In the genomic region with DNA sequence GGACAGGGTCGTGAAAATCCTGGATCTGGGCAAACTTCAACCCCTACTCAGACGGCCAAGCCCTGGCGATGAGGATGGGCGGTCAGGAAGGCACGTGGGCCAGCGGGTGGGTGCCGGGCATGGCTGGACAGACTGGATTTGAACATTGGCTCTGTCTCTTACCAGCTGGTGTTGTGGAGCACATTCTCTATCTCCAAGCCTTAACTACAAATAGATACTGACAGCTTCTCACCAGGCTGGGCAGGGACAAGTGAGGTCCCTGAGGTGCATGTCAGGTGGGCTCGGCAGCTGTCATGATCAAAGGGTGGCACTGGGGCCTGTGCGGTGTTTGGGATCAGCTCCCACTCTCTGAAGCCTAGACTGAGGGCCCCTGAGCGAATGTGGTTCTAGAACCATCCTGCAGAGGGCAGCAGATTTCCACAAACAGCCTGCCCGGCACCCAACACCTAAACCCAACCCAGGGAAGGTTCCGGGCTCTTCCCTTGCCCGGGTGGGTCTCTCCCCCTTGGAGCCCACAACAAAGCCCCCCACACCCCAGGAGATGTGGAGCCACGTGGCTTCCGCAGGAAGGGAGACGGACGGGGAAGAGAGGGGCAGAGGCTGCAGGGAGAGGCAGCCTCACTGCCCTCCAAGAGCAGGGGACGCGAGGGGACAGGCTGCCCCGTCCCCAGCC, we compare ENCODE assay signal across 8 cellular contexts. TPM values are rescaled to one million over a fixed set of nuclear protein-coding genes. Genes with fewer than 3 reads are reported as not detected.
A peak's percentile ranks its signal among the peaks of the same experiment; 100 is the strongest.
DNase-seq lines count a peak whose midpoint lies in the region; ATAC-seq, FAIRE-seq and TF ChIP-seq lines count a peak whose summit lies in the region.

No MANE protein-coding gene starts in this region.

- FAIRE-seq in G401.6 (lab: Jason Lieb, UNC) (peak; percentile 37), HTR-8/SVneo (lab: Jason Lieb, UNC) (no peak)

- H3K36me3 ChIP-seq in SJSA1 (peaks cover 33% of the 10 kb centered on the region), uterus (no peaks in the 10 kb centered on the region)

- H3K9me3 ChIP-seq in SJSA1 (replicated peaks) = no peaks in the 10 kb centered on the region
- no peaks in the 10 kb centered on the region for H3K9me3 ChIP-seq in uterus

- no peaks in the 10 kb centered on the region for H3K9me3 Mint-ChIP-seq in activated naive CD4-positive, alpha-beta T cell treated with anti-CD3 and anti-CD28 coated beads, Interleukin-2, amount 50 U/mL, for 72 hours

- ATAC-seq in GM21526 (IDR thresholded peaks at IDR 0.05; ENCODE audit: low FRiP score, unreplicated experiment) (peak; percentile 82), Right ventricle myocardium inferior (peak; percentile 70)
- peak; percentile 73 to 81 for ATAC-seq in activated naive CD4-positive, alpha-beta T cell treated with anti-CD3 and anti-CD28 coated beads, Interleukin-2, amount 50 U/mL, for 72 hours

- intact Hi-C loops in Right ventricle myocardium inferior (cut with DNase I) = loop anchor here (1.0 to 5.0 kb wide), 4 partner anchors 42 to 1090 kb away; a partner anchor contains a TSS
- intact Hi-C loops in posterior cingulate gyrus (cut with DNase I) = loop anchor here (1.0 to 10.0 kb wide), 2 partner anchors 944 to 1090 kb away; no protein-coding TSS in a partner anchor
- intact Hi-C loops in uterus (cut with DNase I; ENCODE audit: low total_unique reads) = loop anchor here (5.0 kb wide), 2 partner anchors 947 to 1092 kb away; no protein-coding TSS in a partner anchor

- H3K4me3 ChIP-seq in SJSA1 = no peak overlapping the region
- no peak overlapping the region for H3K4me3 ChIP-seq in uterus

- DNase-seq in HTR-8/SVneo (ENCODE audit: insufficient read length, low spot score) (peak; percentile 79), SJSA1 (ENCODE audit: low read depth in 1 of 2, low spot score in 2 of 2) (peak; percentile 66 to 68), Right ventricle myocardium inferior (ENCODE audit: missing footprints) (no peak), posterior cingulate gyrus (peak; percentile 62 to 96 (median 80)), uterus (peak; percentile 76 to 81)
- DNase-seq in activated naive CD4-positive, alpha-beta T cell treated with anti-CD3 and anti-CD28 coated beads, Interleukin-2, amount 50 U/mL, for 72 hours (ENCODE audit: low spot score in 2 of 2) = peak; percentile 68 to 77

- H3K27ac Mint-ChIP-seq in activated naive CD4-positive, alpha-beta T cell treated with anti-CD3 and anti-CD28 coated beads, Interleukin-2, amount 50 U/mL, for 72 hours = peak overlapping the region; percentile 76 to 92

- H3K27ac ChIP-seq in SJSA1 (no peak overlapping the region), uterus (peak overlapping the region; percentile 68 to 82)

- H3K27me3 ChIP-seq in SJSA1 (replicated peaks) (no peaks in the 10 kb centered on the region), uterus (no peaks in the 10 kb centered on the region)

- TF ChIP-seq CTCF in uterus (IDR thresholded peaks at IDR 0.05) = peak; percentile 78 to 94 (median 89)

- peaks cover 13% of the 10 kb centered on the region for H3K4me1 ChIP-seq in SJSA1 (replicated peaks)
- peaks cover 0 to 4% of the 10 kb centered on the region in 2 donors for H3K4me1 ChIP-seq in uterus

- peaks cover 0 to 5% of the 10 kb centered on the region in 2 donors for H3K36me3 Mint-ChIP-seq in activated naive CD4-positive, alpha-beta T cell treated with anti-CD3 and anti-CD28 coated beads, Interleukin-2, amount 50 U/mL, for 72 hours

- no peak for TF ChIP-seq POLR2A in uterus (IDR thresholded peaks at IDR 0.05)

RNA-seq across cellular contexts. Expression of a gene that starts 58.4 kb away (rescaled TPM):
- total RNA-seq in SJSA1 (2014; rRNA removed; shearing (Covaris generic)) = 3.6 and 4.0 TPM in 2 replicates
- under 1 TPM; 0.18 to 0.32 TPM for total RNA-seq in activated naive CD4-positive, alpha-beta T cell treated with anti-CD3 and anti-CD28 coated beads, Interleukin-2, amount 50 U/mL, for 72 hours
- total RNA-seq in Right ventricle myocardium inferior = 35.2 TPM
- 10 to 100 TPM in 3 of 4 donors, 1 to 10 TPM in 1; 3.6 to 57.1 (median 25.1) TPM for total RNA-seq in uterus
